ENCODE assay signal across 8 cellular contexts in genomic region chr11:124724854-124725718, GRCh38.
DNase-seq lines count a peak whose midpoint lies in the region; ATAC-seq lines count a peak whose summit lies in the region.

No MANE protein-coding gene starts in this region.

- H3K4me1 Mint-ChIP-seq in stimulated activated naive CD8-positive, alpha-beta T cell treated with anti-CD3 and anti-CD28 coated beads, Interleukin-15, amount 100 ng/mL, for 72 hours = peaks cover 31% of the 10 kb centered on the region

- no peaks in the 10 kb centered on the region for H3K9me3 Mint-ChIP-seq in stimulated activated naive CD8-positive, alpha-beta T cell treated with anti-CD3 and anti-CD28 coated beads, Interleukin-15, amount 100 ng/mL, for 72 hours

- DNase-seq in COLO668 (lab: John Stamatoyannopoulos, UW; ENCODE audit: unreplicated experiment) (peak; percentile 70), head of caudate nucleus (peak in 39 of 42 donors; percentile 36 to 89 (median 71)), NCI-H2196 treated with DMSO at 0.1 percent for 48 hours (lab: John Stamatoyannopoulos, UW; ENCODE audit: unreplicated experiment) (no peak)
- DNase-seq in activated CD8-positive, alpha-beta memory T cell treated with anti-CD3 and anti-CD28 coated beads, Interleukin-2, amount 50 U/mL, for 48 hours = no peak
- DNase-seq in activated CD4-positive, CD25-positive, alpha-beta regulatory T cell treated with anti-CD3 and anti-CD28 coated beads, Interleukin-2, amount 50 U/mL, for 72 hours = no peak
- DNase-seq in stimulated activated naive CD8-positive, alpha-beta T cell treated with anti-CD3 and anti-CD28 coated beads, Interleukin-15, amount 100 ng/mL, for 72 hours = no peak

- no peak overlapping the region for H3K27ac Mint-ChIP-seq in stimulated activated naive CD8-positive, alpha-beta T cell treated with anti-CD3 and anti-CD28 coated beads, Interleukin-15, amount 100 ng/mL, for 72 hours

- intact Hi-C loops in head of caudate nucleus (cut with DNase I) = no loop called here

- ATAC-seq in GM21367 (IDR thresholded peaks at IDR 0.05; ENCODE audit: unreplicated experiment) (peak; percentile 73), HG03558 (IDR thresholded peaks at IDR 0.05; ENCODE audit: extremely low read depth, unreplicated experiment) (peak; percentile 92)
- no peak for ATAC-seq in stimulated activated naive CD8-positive, alpha-beta T cell treated with anti-CD3 and anti-CD28 coated beads, Interleukin-15, amount 100 ng/mL, for 72 hours

- H3K4me3 Mint-ChIP-seq in stimulated activated naive CD8-positive, alpha-beta T cell treated with anti-CD3 and anti-CD28 coated beads, Interleukin-15, amount 100 ng/mL, for 72 hours = no peak overlapping the region

- peaks cover 50% of the 10 kb centered on the region for H3K27me3 Mint-ChIP-seq in stimulated activated naive CD8-positive, alpha-beta T cell treated with anti-CD3 and anti-CD28 coated beads, Interleukin-15, amount 100 ng/mL, for 72 hours

Comparison
In these comparisons a context has a peak if more than half of its experiments do, and no peak if none do; other contexts are left out.
1. DNase-seq: peak in COLO668 (single experiment) and head of caudate nucleus (39 of 42); none in activated CD8-positive, alpha-beta memory T cell treated with anti-CD3 and anti-CD28 coated beads, Interleukin-2, amount 50 U/mL, for 48 hours (single experiment), NCI-H2196 treated with DMSO at 0.1 percent for 48 hours (single experiment), activated CD4-positive, CD25-positive, alpha-beta regulatory T cell treated with anti-CD3 and anti-CD28 coated beads, Interleukin-2, amount 50 U/mL, for 72 hours (single experiment) and stimulated activated naive CD8-positive, alpha-beta T cell treated with anti-CD3 and anti-CD28 coated beads, Interleukin-15, amount 100 ng/mL, for 72 hours (0 of 2).